In genomic region chr16:89994389-89994720, GRCh38 we compare ENCODE assay signal across 8 cellular contexts. TPM values are rescaled to one million over a fixed set of nuclear protein-coding genes. Genes with fewer than 3 reads are reported as not detected.
DNase-seq lines count a peak whose midpoint lies in the region; ATAC-seq and TF ChIP-seq lines count a peak whose summit lies in the region.

No MANE protein-coding gene starts in this region.

- H3K27me3 Mint-ChIP-seq in activated CD8-positive, alpha-beta T cell treated with anti-CD3 and anti-CD28 coated beads for 36 hours: peaks cover 6% of the 10 kb centered on the region
- peaks cover 17% of the 10 kb centered on the region for H3K27me3 Mint-ChIP-seq in glutamatergic neuron (ENCODE audit: unreplicated experiment)

- H3K4me3 Mint-ChIP-seq in activated CD8-positive, alpha-beta T cell treated with anti-CD3 and anti-CD28 coated beads for 36 hours: peak overlapping the region; percentile 62
- H3K4me3 Mint-ChIP-seq in glutamatergic neuron (ENCODE audit: unreplicated experiment): no peak overlapping the region

- H3K9me3 ChIP-seq in HEK293 (ENCODE audit: control insufficient read depth, insufficient read depth, low read depth, low read length): no peaks in the 10 kb centered on the region

- peaks cover 59% of the 10 kb centered on the region for H3K36me3 Mint-ChIP-seq in activated CD8-positive, alpha-beta T cell treated with anti-CD3 and anti-CD28 coated beads for 36 hours (ENCODE audit: low read depth)
- H3K36me3 Mint-ChIP-seq in glutamatergic neuron (ENCODE audit: unreplicated experiment): peaks cover 5% of the 10 kb centered on the region

- TF ChIP-seq CTCF in HEK293 (tag by site-specific recombination; IDR thresholded peaks at IDR 0.05) (no peak), glutamatergic neuron (IDR thresholded peaks at IDR 0.05; ENCODE audit: partially characterized antibody, unreplicated experiment) (no peak)
- no peak for TF ChIP-seq CTCF in activated CD8-positive, alpha-beta T cell treated with anti-CD3 and anti-CD28 coated beads for 36 hours (IDR thresholded peaks at IDR 0.05)

- peaks cover 0 to 86% of the 10 kb centered on the region in 2 experiments; a peak in 1 of 3 replicates for H3K36me3 ChIP-seq in HEK293 (ENCODE audit: control insufficient read depth in 2 of 2, insufficient read depth in 1 of 2, low read length in 2 of 2)

- peak overlapping the region; percentile 87 for H3K27ac Mint-ChIP-seq in activated CD8-positive, alpha-beta T cell treated with anti-CD3 and anti-CD28 coated beads for 36 hours
- peak overlapping the region; percentile 77 for H3K27ac Mint-ChIP-seq in glutamatergic neuron (ENCODE audit: unreplicated experiment)

- no peak for DNase-seq in activated CD8-positive, alpha-beta T cell treated with anti-CD3 and anti-CD28 coated beads for 36 hours
- DNase-seq in glutamatergic neuron (no peak), sciatic nerve (ENCODE audit: low spot score) (no peak), Ammon's horn (ENCODE audit: low spot score) (no peak), NCI-H82 treated with DMSO at 0.1 percent for 48 hours (lab: John Stamatoyannopoulos, UW; ENCODE audit: unreplicated experiment) (no peak), 8988T (no peak)
- no peak for DNase-seq in stimulated activated CD4-positive, alpha-beta T cell treated with anti-CD3 and anti-CD28 coated beads, Interleukin-4, amount 100 ng/mL, for 1 hour

- CTCF ChIA-PET in HEK293 (lab: Yijun Ruan, JAX): no interaction called here
- CTCF ChIA-PET in activated CD8-positive, alpha-beta T cell treated with anti-CD3 and anti-CD28 coated beads for 36 hours (lab: Charles Lee): interaction anchor here (1.3 kb wide), 1 partner anchor 84 kb away, joined by 4 read pairs; no protein-coding TSS in a partner anchor

- intact Hi-C loops in activated CD8-positive, alpha-beta T cell treated with anti-CD3 and anti-CD28 coated beads for 36 hours (cut with micrococcal nuclease): no loop called here
- intact Hi-C loops in sciatic nerve (cut with DNase I): no loop called here

- H3K4me1 ChIP-seq in HEK293 (ENCODE audit: control insufficient read depth, insufficient read depth, low read length): no peaks in the 10 kb centered on the region

- H3K4me3 ChIP-seq in HEK293 (ENCODE audit: low read depth, low read length): no peak overlapping the region

- peaks cover 11% of the 10 kb centered on the region for H3K4me1 Mint-ChIP-seq in activated CD8-positive, alpha-beta T cell treated with anti-CD3 and anti-CD28 coated beads for 36 hours (ENCODE audit: low read depth)
- H3K4me1 Mint-ChIP-seq in glutamatergic neuron (ENCODE audit: low read depth, unreplicated experiment): peaks cover 8% of the 10 kb centered on the region

- ATAC-seq in activated CD8-positive, alpha-beta T cell treated with anti-CD3 and anti-CD28 coated beads for 36 hours: no peak
- peak; percentile 19 for ATAC-seq in sciatic nerve

- POLR2A ChIA-PET in HEK293 (lab: Yijun Ruan, JAX): no interaction called here
- POLR2A ChIA-PET in activated CD8-positive, alpha-beta T cell treated with anti-CD3 and anti-CD28 coated beads for 36 hours (lab: Charles Lee): interaction anchor here (1.0 to 1.2 kb wide), 4 partner anchors 11 to 179 kb away, joined by 3 to 5 read pairs (median 3); no protein-coding TSS in a partner anchor

- no peak overlapping the region; the same call in 1 of the 2 replicates for H3K27ac ChIP-seq in HEK293 (ENCODE audit: extremely low read depth, low read depth, low read length)

- peaks cover 18% of the 10 kb centered on the region for H3K9me3 Mint-ChIP-seq in activated CD8-positive, alpha-beta T cell treated with anti-CD3 and anti-CD28 coated beads for 36 hours
- peaks cover 14% of the 10 kb centered on the region for H3K9me3 Mint-ChIP-seq in glutamatergic neuron (ENCODE audit: unreplicated experiment)

TF ChIP-seq in HEK293, 187 proteins besides CTCF, POLR2A, EP300 and RAD21:
- TF ChIP-seq ZNF311 (tag by site-specific recombination; IDR thresholded peaks at IDR 0.05; ENCODE audit: borderline replicate concordance): 0 out of 2 replicates have a peak, but pooled peaks have one; percentile 39
- TF ChIP-seq ZNF302 (tag by site-specific recombination; IDR thresholded peaks at IDR 0.05; ENCODE audit: low read depth): no peak
- 0 out of 2 replicates have a peak, but pooled peaks have one; percentile 40 for TF ChIP-seq ZNF701 (tag by site-specific recombination; IDR thresholded peaks at IDR 0.05)

RNA-seq across cellular contexts. Expression of gene DBNDD1, which starts 24.9 kb away (rescaled TPM):
- under 1 TPM; 0.52 to 0.96 TPM for total RNA-seq in activated CD8-positive, alpha-beta T cell treated with anti-CD3 and anti-CD28 coated beads for 36 hours
- 77.8 TPM for total RNA-seq in glutamatergic neuron (ENCODE audit: unreplicated experiment)
- total RNA-seq in sciatic nerve: 1.8 TPM

RNA-seq across cellular contexts. Expression of gene DEF8, which starts 45.8 kb away (rescaled TPM):
- total RNA-seq in activated CD8-positive, alpha-beta T cell treated with anti-CD3 and anti-CD28 coated beads for 36 hours: 10 to 100 TPM; 18.4 to 21.2 TPM
- 96.0 TPM for total RNA-seq in glutamatergic neuron (ENCODE audit: unreplicated experiment)
- total RNA-seq in sciatic nerve: 60.2 TPM

Comparison
In these comparisons a context has a peak if more than half of its experiments do, and no peak if none do; other contexts are left out.
1. RNA of gene DBNDD1, which starts 24.9 kb away (total RNA-seq): 77.8 TPM in glutamatergic neuron (single experiment); 1.8 TPM in sciatic nerve (single experiment) and 0.52 to 0.96 TPM in activated CD8-positive, alpha-beta T cell treated with anti-CD3 and anti-CD28 coated beads for 36 hours; every median in the first group is over 10 times any median in the second.